Comparison of ENCODE assay signal across 21 cellular contexts in the genomic region with DNA sequence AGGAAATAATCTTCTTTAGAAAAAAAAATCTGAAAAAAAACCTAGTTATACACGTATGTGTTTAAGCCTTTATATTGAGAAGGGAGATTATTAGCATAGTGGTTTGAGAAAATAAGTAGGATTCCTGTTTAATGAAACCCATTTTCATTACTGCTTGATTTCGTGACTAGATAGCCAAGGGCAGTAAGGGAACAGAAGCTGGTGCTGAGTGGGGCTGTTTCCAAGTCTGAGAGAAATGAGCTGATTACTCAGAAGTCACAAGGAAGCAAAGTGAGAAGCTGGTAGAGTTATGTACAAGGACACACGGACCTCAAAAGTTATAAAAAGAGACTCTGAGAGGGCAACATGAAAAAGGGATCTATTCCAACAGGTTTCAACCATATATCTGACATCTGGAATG.
A peak's percentile ranks its signal among the peaks of the same experiment; 100 is the strongest.
DNase-seq lines count a peak whose midpoint lies in the region; TF ChIP-seq lines count a peak whose summit lies in the region.
"Had no signal": no experiment of that assay in that cellular context is flagged by ENCODE, and none has a peak within 500 bp of the region (broad histone marks: within the 10 kb centered on the region; RNA-seq: fewer than 3 reads in every experiment).

No MANE protein-coding gene starts in this region.

- no peaks in the 10 kb centered on the region for H3K79me2 ChIP-seq in mesendoderm (ENCODE audit: control insufficient read depth, insufficient read depth, low read length)

- no peak overlapping the region for H3K23ac ChIP-seq in mesendoderm (ENCODE audit: low read length)

- H3K27me3 ChIP-seq in adipocyte (replicated peaks; ENCODE audit: control insufficient read depth, insufficient read depth, low read length) (no peaks in the 10 kb centered on the region), tibial artery (no peaks in the 10 kb centered on the region), mesendoderm (ENCODE audit: insufficient read depth, low read length, poor library complexity) (no peaks in the 10 kb centered on the region)
- H3K27me3 ChIP-seq: SJCRH30 had no signal

- no peak overlapping the region for H2BK15ac ChIP-seq in mesendoderm (replicated peaks; ENCODE audit: low read depth)

- peak overlapping the region; percentile 81 for H3K27ac ChIP-seq in mesodermal cell (ENCODE audit: low read depth, low read length, severe bottlenecking)
- no peak overlapping the region for H3K27ac ChIP-seq in tibial artery
- no peak overlapping the region for H3K27ac ChIP-seq in mesendoderm (ENCODE audit: low read depth, low read length)
- H3K27ac ChIP-seq: SJCRH30 had no signal

- DNase-seq in GM04503 (ENCODE audit: low read depth) (peak; percentile 1), adipocyte (ENCODE audit: low read depth) (peak; percentile 18), retinal pigment epithelial cell (ENCODE audit: low read depth) (peak; percentile 11), tibial artery (no peak), NCI-H187 (lab: John Stamatoyannopoulos, UW) (no peak), mesendoderm (no peak)
- no peak for DNase-seq in activated CD4-positive, alpha-beta T cell treated with anti-CD3 and anti-CD28 coated beads, Interleukin-2, amount 50 U/mL, for 48 hours
- DNase-seq: ACHN; CD4-positive, CD25-positive, alpha-beta regulatory T cell; COR-L47; DMS 273 treated with DMSO at 0.1 percent for 48 hours; GF-D8; KBM-7; NCI-H1417; NCI-H187 treated with DMSO at 0.1 percent for 48 hours; NCI-H226; NCI-H524; NCI-H82; SJCRH30 had no signal

- H2BK120ac ChIP-seq in mesendoderm (ENCODE audit: low read depth, low read length): no peak overlapping the region

- no peak overlapping the region for H4K8ac ChIP-seq in mesendoderm (ENCODE audit: low read depth, low read length)

- H3K4me1 ChIP-seq in adipocyte (ENCODE audit: control insufficient read depth, insufficient read depth, low read length): no peaks in the 10 kb centered on the region
- peaks cover 37% of the 10 kb centered on the region for H3K4me1 ChIP-seq in mesodermal cell (ENCODE audit: control insufficient read depth, insufficient read depth, low read length, poor library complexity, severe bottlenecking)
- no peaks in the 10 kb centered on the region for H3K4me1 ChIP-seq in tibial artery
- H3K4me1 ChIP-seq in mesendoderm (ENCODE audit: control insufficient read depth, low read depth, low read length): no peaks in the 10 kb centered on the region
- H3K4me1 ChIP-seq: SJCRH30 had no signal

- H4K5ac ChIP-seq in mesendoderm (ENCODE audit: low read length): no peak overlapping the region

- WGBS in mesodermal cell (ENCODE audit: insufficient coverage in 2 of 2), 2 experiments: 35 to 44% methylated on average over 2 of the region's 3 CpGs
- no CpG with 5 or more reads among the region's 3 CpGs for WGBS in mesendoderm (ENCODE audit: extremely low coverage, insufficient coverage, low lambda C conversion rate)

- H3K56ac ChIP-seq in mesendoderm (ENCODE audit: low read length): no peak overlapping the region

- no peak overlapping the region for H3K18ac ChIP-seq in mesendoderm (ENCODE audit: low read length)

- no peak overlapping the region for H3K4ac ChIP-seq in mesendoderm (ENCODE audit: low read depth, low read length)

- H3K4me2 ChIP-seq in mesendoderm (ENCODE audit: low read length): no peak overlapping the region

- H3K36me3 ChIP-seq in adipocyte (ENCODE audit: control insufficient read depth, insufficient read depth, low read length, severe bottlenecking): no peaks in the 10 kb centered on the region
- H3K36me3 ChIP-seq in mesodermal cell (ENCODE audit: control insufficient read depth, insufficient read depth, low read length): no peaks in the 10 kb centered on the region
- no peaks in the 10 kb centered on the region for H3K36me3 ChIP-seq in tibial artery
- H3K36me3 ChIP-seq in mesendoderm (ENCODE audit: control insufficient read depth, insufficient read depth, low read length): no peaks in the 10 kb centered on the region
- H3K36me3 ChIP-seq: SJCRH30 had no signal

- TF ChIP-seq CTCF in retinal pigment epithelial cell (conservative IDR thresholded peaks at IDR 0.05; ENCODE audit: low read depth, low read length) (no peak), tibial artery (IDR thresholded peaks at IDR 0.05) (no peak)

- H3K9me3 ChIP-seq in adipocyte (ENCODE audit: control insufficient read depth, low read length) (no peaks in the 10 kb centered on the region), mesodermal cell (ENCODE audit: control insufficient read depth, low read length) (no peaks in the 10 kb centered on the region), tibial artery (no peaks in the 10 kb centered on the region)
- H3K9me3 ChIP-seq: SJCRH30 had no signal

- intact Hi-C loops in tibial artery (cut with DNase I; ENCODE audit: low total_unique reads): no loop called here

- H3K4me3 ChIP-seq in adipocyte (ENCODE audit: low read length) (no peak overlapping the region), mesodermal cell (ENCODE audit: extremely low read depth, insufficient read depth, low read length, poor library complexity, severe bottlenecking) (no peak overlapping the region), retinal pigment epithelial cell (ENCODE audit: low read length) (no peak overlapping the region), tibial artery (no peak overlapping the region), mesendoderm (ENCODE audit: low read length) (no peak overlapping the region)
- H3K4me3 ChIP-seq: GM12878, SJCRH30 had no signal

- H2AK5ac ChIP-seq in mesendoderm (ENCODE audit: low read length): no peak overlapping the region

- H2BK5ac ChIP-seq in mesendoderm (ENCODE audit: low read length): no peak overlapping the region

- no peak overlapping the region for H3K9ac ChIP-seq in adipocyte (ENCODE audit: low read length)
- no peak overlapping the region for H3K9ac ChIP-seq in mesendoderm (ENCODE audit: low read length)

- H3K79me1 ChIP-seq in mesendoderm (ENCODE audit: low read length): no peaks in the 10 kb centered on the region

Comparison
In these comparisons a context has a peak if more than half of its experiments do, and no peak if none do; other contexts are left out.
1. DNase-seq: peak in GM04503 (single experiment), adipocyte (single experiment) and retinal pigment epithelial cell (single experiment); none in tibial artery (0 of 2), activated CD4-positive, alpha-beta T cell treated with anti-CD3 and anti-CD28 coated beads, Interleukin-2, amount 50 U/mL, for 48 hours (0 of 2), NCI-H187 (0 of 2) and mesendoderm (single experiment).